ENCODE assay signal across 31 cellular contexts in genomic region chr19:5073153-5073844, GRCh38.
DNase-seq lines count a peak whose midpoint lies in the region; ATAC-seq and TF ChIP-seq lines count a peak whose summit lies in the region.
"Had no signal": no experiment of that assay in that cellular context is flagged by ENCODE, and none has a peak within 500 bp of the region (broad histone marks: within the 10 kb centered on the region; RNA-seq: fewer than 3 reads in every experiment).

No MANE protein-coding gene starts in this region.

- peak overlapping the region; percentile 51 for H3K23ac ChIP-seq in neuronal stem cell (ENCODE audit: low read depth, low read length, poor library complexity)

- H3K4me1 ChIP-seq in CD8-positive, alpha-beta T cell (ENCODE audit: insufficient read depth, low read length): peaks cover 19% of the 10 kb centered on the region
- no peaks in the 10 kb centered on the region for H3K4me1 ChIP-seq in neuronal stem cell (ENCODE audit: control insufficient read depth in 2 of 2, insufficient read depth in 1 of 2, low read depth in 1 of 2, low read length in 2 of 2)
- H3K4me1 ChIP-seq in spleen: peaks cover 13 to 70% (median 41%) of the 10 kb centered on the region in 6 donors
- H3K4me1 ChIP-seq: uterus had no signal

- no peak overlapping the region for H4K91ac ChIP-seq in neuronal stem cell (ENCODE audit: low read depth, low read length, poor library complexity)

- H3K4me3 ChIP-seq in CD8-positive, alpha-beta T cell (ENCODE audit: low read depth, low read length): no peak overlapping the region
- no peak overlapping the region for H3K4me3 ChIP-seq in neuronal stem cell (ENCODE audit: low read length in 2 of 2)
- no peak overlapping the region for H3K4me3 ChIP-seq in spleen
- H3K4me3 ChIP-seq: gastroesophageal sphincter, MG63, smooth muscle cell, thoracic aorta, uterus had no signal

- H3K9ac ChIP-seq in neuronal stem cell (ENCODE audit: low read depth, low read length, poor library complexity): no peak overlapping the region
- H3K9ac ChIP-seq: SK-N-SH had no signal

- no peak overlapping the region for H2BK5ac ChIP-seq in neuronal stem cell (ENCODE audit: low read length)

- no peak overlapping the region for H3K18ac ChIP-seq in neuronal stem cell (ENCODE audit: low read length)

- no peak overlapping the region for H3K4me3 Mint-ChIP-seq in CD8-positive, alpha-beta T cell
- H3K4me3 Mint-ChIP-seq in endothelial cell (ENCODE audit: unreplicated experiment): peak overlapping the region; percentile 37
- H3K4me3 Mint-ChIP-seq: activated CD4-positive, alpha-beta memory T cell treated with anti-CD3 and anti-CD28 coated beads for 36 hours; activated naive CD4-positive, alpha-beta T cell treated with anti-CD3 and anti-CD28 coated beads, Interleukin-2, amount 10 ng/mL, durations not matched to agents 7 days and 5 days; activated T-helper 17 cell treated with anti-CD3 and anti-CD28 coated beads, Interleukin-2, amount 50 U/mL, for 72 hours; stimulated activated naive CD8-positive, alpha-beta T cell treated with anti-CD3 and anti-CD28 coated beads, Interleukin-15, amount 100 ng/mL, for 72 hours had no signal

- no peak for TF ChIP-seq POLR2A in spleen (IDR thresholded peaks at IDR 0.05)

- H3K27me3 Mint-ChIP-seq in CD8-positive, alpha-beta T cell (ENCODE audit: low read depth): no peaks in the 10 kb centered on the region
- H3K27me3 Mint-ChIP-seq in endothelial cell (ENCODE audit: unreplicated experiment): peaks cover 2% of the 10 kb centered on the region
- H3K27me3 Mint-ChIP-seq: activated CD4-positive, alpha-beta memory T cell treated with anti-CD3 and anti-CD28 coated beads for 36 hours; activated naive CD4-positive, alpha-beta T cell treated with anti-CD3 and anti-CD28 coated beads, Interleukin-2, amount 10 ng/mL, durations not matched to agents 7 days and 5 days; activated T-helper 17 cell treated with anti-CD3 and anti-CD28 coated beads, Interleukin-2, amount 50 U/mL, for 72 hours; stimulated activated naive CD8-positive, alpha-beta T cell treated with anti-CD3 and anti-CD28 coated beads, Interleukin-15, amount 100 ng/mL, for 72 hours had no signal

- CTCF ChIA-PET in CD8-positive, alpha-beta T cell (lab: Charles Lee): interaction anchor here (1.7 kb wide), 1 partner anchor 200 kb away, joined by 3 read pairs; no protein-coding TSS in a partner anchor

- H3K14ac ChIP-seq in neuronal stem cell (ENCODE audit: low read length): peak overlapping the region; percentile 41

- POLR2A ChIA-PET in CD8-positive, alpha-beta T cell (lab: Charles Lee): no interaction called here

- no peak overlapping the region for H2BK12ac ChIP-seq in neuronal stem cell (ENCODE audit: low read length)

- H2AK5ac ChIP-seq in neuronal stem cell (ENCODE audit: low read depth, low read length): no peak overlapping the region

- no peaks in the 10 kb centered on the region for H3K36me3 ChIP-seq in CD8-positive, alpha-beta T cell (ENCODE audit: insufficient read depth, low read length)
- peaks cover 7% of the 10 kb centered on the region; the same call in 1 of the 2 replicates for H3K36me3 ChIP-seq in KOPT-K1 (ENCODE audit: insufficient read depth, low read length)
- peaks cover 7 to 50% of the 10 kb centered on the region in 2 donors for H3K36me3 ChIP-seq in neuronal stem cell (replicated peaks in 1 of 2; ENCODE audit: control insufficient read depth in 2 of 2, insufficient read depth in 2 of 2, low read length in 2 of 2)
- H3K36me3 ChIP-seq in spleen: peaks cover 0 to 88% (median 25%) of the 10 kb centered on the region in 6 donors
- H3K36me3 ChIP-seq: MG63, uterus had no signal

- H3K9me3 Mint-ChIP-seq in CD8-positive, alpha-beta T cell: no peaks in the 10 kb centered on the region
- no peaks in the 10 kb centered on the region for H3K9me3 Mint-ChIP-seq in endothelial cell (ENCODE audit: unreplicated experiment)
- H3K9me3 Mint-ChIP-seq: activated CD4-positive, alpha-beta memory T cell treated with anti-CD3 and anti-CD28 coated beads for 36 hours; activated naive CD4-positive, alpha-beta T cell treated with anti-CD3 and anti-CD28 coated beads, Interleukin-2, amount 10 ng/mL, durations not matched to agents 7 days and 5 days; activated T-helper 17 cell treated with anti-CD3 and anti-CD28 coated beads, Interleukin-2, amount 50 U/mL, for 72 hours; stimulated activated naive CD8-positive, alpha-beta T cell treated with anti-CD3 and anti-CD28 coated beads, Interleukin-15, amount 100 ng/mL, for 72 hours had no signal

- no peak overlapping the region for H3K27ac ChIP-seq in CD8-positive, alpha-beta T cell (ENCODE audit: low read depth, low read length)
- H3K27ac ChIP-seq in KOPT-K1 (ENCODE audit: low read depth, low read length, poor library complexity, severe bottlenecking) (peak overlapping the region; percentile 19), neuronal stem cell (replicated peaks; ENCODE audit: low read length) (no peak overlapping the region), spleen (no peak overlapping the region)
- H3K27ac ChIP-seq: gastroesophageal sphincter, thoracic aorta, uterus had no signal

- no peaks in the 10 kb centered on the region for H3K9me3 ChIP-seq in CD8-positive, alpha-beta T cell (ENCODE audit: low read length)
- H3K9me3 ChIP-seq in KOPT-K1 (ENCODE audit: insufficient read depth, low read length, poor library complexity, severe bottlenecking) (no peaks in the 10 kb centered on the region), neuronal stem cell (replicated peaks in 1 of 2; ENCODE audit: control insufficient read depth in 2 of 2, insufficient read depth in 1 of 2, low read depth in 1 of 2, low read length in 2 of 2) (no peaks in the 10 kb centered on the region), spleen (no peaks in the 10 kb centered on the region)
- H3K9me3 ChIP-seq: gastroesophageal sphincter, MG63, SK-N-SH, thoracic aorta, uterus had no signal

- intact Hi-C loops in CD8-positive, alpha-beta T cell (cut with DNase I, micrococcal nuclease): no loop called here
- intact Hi-C loops in spleen (cut with DNase I; ENCODE audit: low total_unique reads): loop anchor here (10.0 kb wide), 1 partner anchor 52 kb away; no protein-coding TSS in a partner anchor

- no peak for TF ChIP-seq CTCF in CD8-positive, alpha-beta T cell (IDR thresholded peaks at IDR 0.05)
- no peak for TF ChIP-seq CTCF in endothelial cell (IDR thresholded peaks at IDR 0.05; ENCODE audit: unreplicated experiment)
- TF ChIP-seq CTCF in spleen (IDR thresholded peaks at IDR 0.05 in 8 of 11, conservative IDR thresholded peaks at IDR 0.05 in 3 of 11): no peak

- H2AFZ ChIP-seq in neuronal stem cell (ENCODE audit: low read length): no peak overlapping the region

- no CpG with 5 or more reads among the region's 8 CpGs for WGBS in neuronal stem cell (ENCODE audit: extremely low coverage in 2 of 2, insufficient read length in 2 of 2, insufficient replicate concordance in 1 of 2), 2 donors
- WGBS in spleen, 5 donors: 83 to 94% (median 91%) methylated on average over 5 to 8 of the region's 8 CpGs

- H2BK120ac ChIP-seq in neuronal stem cell (ENCODE audit: low read depth, low read length): no peak overlapping the region

- H3K36me3 Mint-ChIP-seq in CD8-positive, alpha-beta T cell: peaks cover 23% of the 10 kb centered on the region
- no peaks in the 10 kb centered on the region for H3K36me3 Mint-ChIP-seq in endothelial cell (ENCODE audit: low read depth, unreplicated experiment)

- no peak overlapping the region for H3K4ac ChIP-seq in neuronal stem cell (ENCODE audit: low read length)

- H3K4me2 ChIP-seq in neuronal stem cell (ENCODE audit: insufficient read depth, low read length, poor library complexity, severe bottlenecking): no peak overlapping the region
- H3K4me2 ChIP-seq: SK-N-SH, smooth muscle cell had no signal

- H3K4me1 Mint-ChIP-seq in CD8-positive, alpha-beta T cell (ENCODE audit: low read depth): peaks cover 36% of the 10 kb centered on the region
- no peaks in the 10 kb centered on the region for H3K4me1 Mint-ChIP-seq in endothelial cell (ENCODE audit: unreplicated experiment)
- H3K4me1 Mint-ChIP-seq: activated T-helper 17 cell treated with anti-CD3 and anti-CD28 coated beads, Interleukin-2, amount 50 U/mL, for 72 hours had no signal

- H4K8ac ChIP-seq in neuronal stem cell (ENCODE audit: low read depth, low read length): no peak overlapping the region

- DNase-seq in CD8-positive, alpha-beta T cell: no peak
- DNase-seq in endothelial cell (ENCODE audit: low spot score) (no peak), neuronal stem cell (ENCODE audit: low spot score) (no peak), NCI-H1417 (lab: John Stamatoyannopoulos, UW) (no peak), spleen (no peak), COR-L47 (lab: John Stamatoyannopoulos, UW) (no peak)
- DNase-seq: activated CD4-positive, alpha-beta memory T cell treated with anti-CD3 and anti-CD28 coated beads for 36 hours; activated CD4-positive, alpha-beta T cell treated with anti-CD3 and anti-CD28 coated beads for 1 hour; activated CD8-positive, alpha-beta memory T cell treated with anti-CD3 and anti-CD28 coated beads, Interleukin-2, amount 50 U/mL, for 48 hours; activated naive CD4-positive, alpha-beta T cell treated with anti-CD3 and anti-CD28 coated beads, Interleukin-2, amount 10 ng/mL, durations not matched to agents 7 days and 5 days; amniotic stem cell; C1 segment of cervical spinal cord; DMS79 treated with DMSO at 0.1 percent for 48 hours; GF-D8; hippocampal formation; MG63; NCI-H1105 treated with DMSO at 0.1 percent for 48 hours; NCI-H1930; NCI-H526; NK-92 treated with Interleukin-12 subunit alpha and Interleukin-12 subunit beta, amount 100 ng/mL, for 24 hours; SK-N-SH; stimulated activated CD4-positive, alpha-beta T cell treated with anti-CD3 and anti-CD28 coated beads, Interleukin-1b, Interleukin-23, amount 100 ng/mL, for 48 hours; stimulated activated naive CD8-positive, alpha-beta T cell treated with anti-CD3 and anti-CD28 coated beads, Interleukin-15, amount 100 ng/mL, for 72 hours; T-helper 2 cell; uterus had no signal

- H2BK15ac ChIP-seq in neuronal stem cell (ENCODE audit: low read length): no peak overlapping the region

- H3K27ac Mint-ChIP-seq in CD8-positive, alpha-beta T cell: peak overlapping the region; percentile 71
- no peak overlapping the region for H3K27ac Mint-ChIP-seq in endothelial cell (ENCODE audit: unreplicated experiment)
- H3K27ac Mint-ChIP-seq: activated CD4-positive, alpha-beta memory T cell treated with anti-CD3 and anti-CD28 coated beads for 36 hours; activated naive CD4-positive, alpha-beta T cell treated with anti-CD3 and anti-CD28 coated beads, Interleukin-2, amount 10 ng/mL, durations not matched to agents 7 days and 5 days; activated T-helper 17 cell treated with anti-CD3 and anti-CD28 coated beads, Interleukin-2, amount 50 U/mL, for 72 hours had no signal

- H3K79me1 ChIP-seq in neuronal stem cell (ENCODE audit: low read depth, low read length): peaks cover 10% of the 10 kb centered on the region

- no peaks in the 10 kb centered on the region for H3K27me3 ChIP-seq in CD8-positive, alpha-beta T cell (ENCODE audit: insufficient read depth, low read length)
- H3K27me3 ChIP-seq in neuronal stem cell (ENCODE audit: control insufficient read depth in 3 of 3, insufficient read depth in 3 of 3, low read depth in 1 of 3, low read length in 3 of 3): no peaks in the 10 kb centered on the region
- no peaks in the 10 kb centered on the region for H3K27me3 ChIP-seq in spleen (replicated peaks in 1 of 7)
- H3K27me3 ChIP-seq: gastroesophageal sphincter, MG63, uterus had no signal

- no peak for ATAC-seq in CD8-positive, alpha-beta T cell
- ATAC-seq: activated T-helper 17 cell treated with anti-CD3 and anti-CD28 coated beads, Interleukin-2, amount 50 U/mL, for 72 hours; gastroesophageal sphincter; Right ventricle myocardium inferior; stimulated activated naive CD8-positive, alpha-beta T cell treated with anti-CD3 and anti-CD28 coated beads, Interleukin-15, amount 100 ng/mL, for 72 hours had no signal
